In genomic region chr1:121443131-121443530, GRCh38 we compare ENCODE assay signal across 22 cellular contexts.
DNase-seq lines count a peak whose midpoint lies in the region; ATAC-seq and TF ChIP-seq lines count a peak whose summit lies in the region.
"Had no signal": no experiment of that assay in that cellular context is flagged by ENCODE, and none has a peak within 500 bp of the region (broad histone marks: within the 10 kb centered on the region; RNA-seq: fewer than 3 reads in every experiment).

No MANE protein-coding gene starts in this region.

- no peak overlapping the region for H2BK120ac ChIP-seq in IMR-90 (ENCODE audit: low read depth, low read length)

- peaks cover 6% of the 10 kb centered on the region for H3K9me3 Mint-ChIP-seq in central memory CD8-positive, alpha-beta T cell
- peaks cover 4% of the 10 kb centered on the region for H3K9me3 Mint-ChIP-seq in nephron progenitor cell
- H3K9me3 Mint-ChIP-seq: activated CD4-positive, alpha-beta T cell treated with anti-CD3 and anti-CD28 coated beads, Interleukin-2, amount 10 ng/mL, durations not matched to agents 7 days and 5 days had no signal

- no peak overlapping the region for H4K91ac ChIP-seq in IMR-90 (ENCODE audit: insufficient read depth, low read depth, low read length)

- H3K9ac ChIP-seq in IMR-90 (ENCODE audit: low read depth, low read length) = no peak overlapping the region

- no peak overlapping the region for H3K56ac ChIP-seq in IMR-90 (ENCODE audit: extremely low read depth, insufficient read depth, low read length)

- POLR2A ChIA-PET in IMR-90 (lab: Charles Lee; ENCODE audit: unreplicated experiment) = interaction anchor here (0.6 kb wide), 1 partner anchor 46 kb away, joined by 10 read pairs; no protein-coding TSS in a partner anchor

- H2BK20ac ChIP-seq in IMR-90 (ENCODE audit: low read depth, low read length) = no peak overlapping the region

- H3K27ac ChIP-seq in IMR-90 (ENCODE audit: insufficient read depth, low read length) = no peak overlapping the region
- H3K27ac ChIP-seq: ascending aorta, colonic mucosa, gastroesophageal sphincter, left lung, right lobe of liver had no signal

- H3K4me1 Mint-ChIP-seq in central memory CD8-positive, alpha-beta T cell = peaks cover 5% of the 10 kb centered on the region
- H3K4me1 Mint-ChIP-seq in nephron progenitor cell = peaks cover 16% of the 10 kb centered on the region

- no peak overlapping the region for H2AK5ac ChIP-seq in IMR-90 (ENCODE audit: low read depth, low read length)

- H3K23ac ChIP-seq in IMR-90 (ENCODE audit: low read depth, low read length) = no peak overlapping the region

- ATAC-seq in IMR-90 (ENCODE audit: low read depth) = 0 out of 2 replicates have a peak, but pooled peaks have one; percentile 17
- ATAC-seq in central memory CD8-positive, alpha-beta T cell (replicated peaks; ENCODE audit: extremely low read depth, poor library complexity, severe bottlenecking) = no peak
- ATAC-seq in HG03135 (IDR thresholded peaks at IDR 0.05; ENCODE audit: unreplicated experiment) = no peak
- ATAC-seq: gastroesophageal sphincter, left lung, right lobe of liver had no signal

- no peak overlapping the region for H2BK15ac ChIP-seq in IMR-90 (ENCODE audit: low read depth, low read length)

- H3K4me2 ChIP-seq in IMR-90 (ENCODE audit: low read depth, low read length) = no peak overlapping the region

- no CpG with 5 or more reads among the region's 3 CpGs for WGBS in IMR-90 (ENCODE audit: extremely low coverage in 2 of 2, insufficient read length in 1 of 2), 2 experiments

- intact Hi-C loops in IMR-90 (cut with micrococcal nuclease) = loop anchor here (10.0 kb wide), 1 partner anchor 122 kb away; no protein-coding TSS in a partner anchor

- DNase-seq in EH (ENCODE audit: low read depth) (peak; percentile 66), IMR-90 (peak; percentile 7), nephron progenitor cell (no peak), NCI-H524 (lab: John Stamatoyannopoulos, UW) (no peak), NCI-H82 (lab: John Stamatoyannopoulos, UW) (no peak)
- DNase-seq in central memory CD8-positive, alpha-beta T cell (ENCODE audit: low spot score in 2 of 2) = no peak
- DNase-seq in activated naive CD4-positive, alpha-beta T cell (lab: John Stamatoyannopoulos, UW) = no peak
- DNase-seq: activated CD4-positive, alpha-beta T cell treated with anti-CD3 and anti-CD28 coated beads, Interleukin-2, amount 10 ng/mL, durations not matched to agents 7 days and 5 days; activated CD8-positive, alpha-beta memory T cell treated with anti-CD3 and anti-CD28 coated beads, Interleukin-2, amount 50 U/mL, for 4 hours; activated gamma-delta T cell treated with Interleukin-2 at 50 U/mL for 16 hours; colonic mucosa; left lung; NCI-H1694; NCI-H345; right lobe of liver; stimulated activated CD4-positive, alpha-beta T cell treated with anti-CD3 and anti-CD28 coated beads, Interleukin-1b, Interleukin-23, amount 100 ng/mL, for 48 hours; SW 1271; trophoblast cell had no signal

- H3K4me3 Mint-ChIP-seq in central memory CD8-positive, alpha-beta T cell = no peak overlapping the region
- no peak overlapping the region for H3K4me3 Mint-ChIP-seq in nephron progenitor cell
- H3K4me3 Mint-ChIP-seq: activated CD4-positive, alpha-beta T cell treated with anti-CD3 and anti-CD28 coated beads, Interleukin-2, amount 10 ng/mL, durations not matched to agents 7 days and 5 days; stimulated activated naive CD8-positive, alpha-beta T cell treated with anti-CD3 and anti-CD28 coated beads, Interleukin-15, Interleukin-2, amounts not matched to agents 100 ng/mL and 50 ng/mL, for 24 hours had no signal

- H2AFZ ChIP-seq in IMR-90 (replicated peaks; ENCODE audit: low read length, poor library complexity) = no peak overlapping the region

- no peaks in the 10 kb centered on the region for H3K36me3 Mint-ChIP-seq in central memory CD8-positive, alpha-beta T cell (ENCODE audit: insufficient read depth)
- H3K36me3 Mint-ChIP-seq in nephron progenitor cell (ENCODE audit: low read depth) = no peaks in the 10 kb centered on the region

- CTCF ChIA-PET in IMR-90 (lab: Yijun Ruan, JAX) = interaction anchor here (0.6 to 0.7 kb wide), 2 partner anchors 33 to 52 kb away, joined by 3 to 6 read pairs; no protein-coding TSS in a partner anchor

- no peak for TF ChIP-seq CTCF in IMR-90 (conservative IDR thresholded peaks at IDR 0.05; ENCODE audit: low read depth, low read length)
- no peak for TF ChIP-seq CTCF in nephron progenitor cell (IDR thresholded peaks at IDR 0.05)

- in situ Hi-C loops in IMR-90 (cut with MboI; ENCODE audit: low sequenced_read_pairs) = no loop called here

- no peak overlapping the region for H3K14ac ChIP-seq in IMR-90 (replicated peaks; ENCODE audit: low read depth, low read length)

- H3K27me3 ChIP-seq in IMR-90 (ENCODE audit: control insufficient read depth, insufficient read depth, low read length) = peaks cover 2% of the 10 kb centered on the region
- H3K27me3 ChIP-seq: ascending aorta, colonic mucosa, gastroesophageal sphincter, left lung, right lobe of liver had no signal

- no peak overlapping the region for H4K5ac ChIP-seq in IMR-90 (ENCODE audit: low read depth, low read length)

- no peaks in the 10 kb centered on the region for H3K4me1 ChIP-seq in IMR-90 (ENCODE audit: control insufficient read depth, insufficient read depth, low read length)
- H3K4me1 ChIP-seq: ascending aorta, colonic mucosa, gastroesophageal sphincter, left lung, right lobe of liver had no signal

- no peak overlapping the region for H3K4ac ChIP-seq in IMR-90 (ENCODE audit: low read depth, low read length)

- no peak overlapping the region for H2BK5ac ChIP-seq in IMR-90 (ENCODE audit: low read depth, low read length, poor library complexity, severe bottlenecking)

- peak overlapping the region; percentile 12 for H3K27ac Mint-ChIP-seq in central memory CD8-positive, alpha-beta T cell (ENCODE audit: low read depth)
- peak overlapping the region; percentile 1 for H3K27ac Mint-ChIP-seq in nephron progenitor cell
- H3K27ac Mint-ChIP-seq: activated CD4-positive, alpha-beta T cell treated with anti-CD3 and anti-CD28 coated beads, Interleukin-2, amount 10 ng/mL, durations not matched to agents 7 days and 5 days; stimulated activated naive CD8-positive, alpha-beta T cell treated with anti-CD3 and anti-CD28 coated beads, Interleukin-15, Interleukin-2, amounts not matched to agents 100 ng/mL and 50 ng/mL, for 24 hours had no signal

- no peak for TF ChIP-seq POLR2A in IMR-90 (IDR thresholded peaks at IDR 0.05; ENCODE audit: low read depth, low read length)

- BruUV-seq in IMR-90 (replicated peaks; lab: Mats Ljungman, UMichigan) = no TSS peak

- H4K8ac ChIP-seq in IMR-90 (ENCODE audit: low read depth in 2 of 2, low read length in 2 of 2) = no peak overlapping the region

- H3K9me3 ChIP-seq in IMR-90 (ENCODE audit: control insufficient read depth, insufficient read depth, low read length) = no peaks in the 10 kb centered on the region
- H3K9me3 ChIP-seq: ascending aorta, colonic mucosa, left lung, right lobe of liver had no signal

- H3K4me3 ChIP-seq in IMR-90 (ENCODE audit: insufficient read depth, low read depth, low read length) = no peak overlapping the region
- H3K4me3 ChIP-seq: ascending aorta, colonic mucosa, gastroesophageal sphincter, left lung, right lobe of liver had no signal

- H4K20me1 ChIP-seq in IMR-90 (ENCODE audit: insufficient read depth, low read length) = no peaks in the 10 kb centered on the region

- H3K36me3 ChIP-seq in IMR-90 (ENCODE audit: control insufficient read depth, insufficient read depth, low read length) = no peaks in the 10 kb centered on the region
- H3K36me3 ChIP-seq: ascending aorta, colonic mucosa, gastroesophageal sphincter, left lung, right lobe of liver had no signal

- no peak for TF ChIP-seq RAD21 in IMR-90 (IDR thresholded peaks at IDR 0.05; ENCODE audit: low read length)

- H3K79me1 ChIP-seq in IMR-90 (ENCODE audit: low read depth in 1 of 2, low read length in 2 of 2) = no peaks in the 10 kb centered on the region

- H3K9me1 ChIP-seq in IMR-90 (ENCODE audit: insufficient read depth, low read length) = no peaks in the 10 kb centered on the region

- H3K18ac ChIP-seq in IMR-90 (ENCODE audit: low read depth, low read length) = no peak overlapping the region

- dilution Hi-C loops in IMR-90 (cut with HindIII; ENCODE audit: low sequenced_read_pairs, unreplicated experiment) = no loop called here

- no peak overlapping the region for H2AK9ac ChIP-seq in IMR-90 (replicated peaks; ENCODE audit: low read depth, low read length, poor library complexity)

- no peaks in the 10 kb centered on the region for H3K27me3 Mint-ChIP-seq in central memory CD8-positive, alpha-beta T cell
- peaks cover 2% of the 10 kb centered on the region for H3K27me3 Mint-ChIP-seq in nephron progenitor cell (ENCODE audit: low read depth, poor library complexity)
- H3K27me3 Mint-ChIP-seq: stimulated activated naive CD8-positive, alpha-beta T cell treated with anti-CD3 and anti-CD28 coated beads, Interleukin-15, Interleukin-2, amounts not matched to agents 100 ng/mL and 50 ng/mL, for 24 hours had no signal

TF ChIP-seq in IMR-90, 13 proteins besides CTCF, POLR2A, EP300 and RAD21 (continues in another document):
- TF ChIP-seq FOS (IDR thresholded peaks at IDR 0.05; ENCODE audit: low read depth, low read length) (no peak), USF2 (IDR thresholded peaks at IDR 0.05; ENCODE audit: low read depth, low read length) (no peak), RFX5 (IDR thresholded peaks at IDR 0.05; ENCODE audit: low read depth, low read length) (no peak), RCOR1 (IDR thresholded peaks at IDR 0.05; ENCODE audit: insufficient replicate concordance, low read length) (no peak), MAZ (IDR thresholded peaks at IDR 0.05; ENCODE audit: borderline replicate concordance, low read depth, low read length) (no peak), CEBPB (IDR thresholded peaks at IDR 0.05; ENCODE audit: low read depth, low read length) (no peak), MAFK (IDR thresholded peaks at IDR 0.05; ENCODE audit: low read depth, low read length) (no peak), NFE2L2 (IDR thresholded peaks at IDR 0.05; ENCODE audit: low read depth, low read length) (no peak), SMC3 (IDR thresholded peaks at IDR 0.05; ENCODE audit: low read depth, low read length) (no peak), BHLHE40 (IDR thresholded peaks at IDR 0.05; ENCODE audit: low read depth, low read length) (no peak), CHD1 (IDR thresholded peaks at IDR 0.05; ENCODE audit: low read depth, low read length) (no peak)

Comparison
In these comparisons a context has a peak if more than half of its experiments do, and no peak if none do; other contexts are left out.
1. DNase-seq: peak in EH (single experiment) and IMR-90 (single experiment); none in central memory CD8-positive, alpha-beta T cell (0 of 2), nephron progenitor cell (single experiment), activated naive CD4-positive, alpha-beta T cell (0 of 4), NCI-H524 (0 of 2) and NCI-H82 (single experiment).